In genomic region chr3:86814321-86814720, GRCh38 we compare ENCODE assay signal across 2 cellular contexts.
TF ChIP-seq lines count a peak whose summit lies in the region.

No MANE protein-coding gene starts in this region.

TF ChIP-seq in IMR-90, 13 proteins besides CTCF, POLR2A, EP300 and RAD21 (continued from another document):
- TF ChIP-seq CEBPB (IDR thresholded peaks at IDR 0.05; ENCODE audit: low read depth, low read length), result no peak

TF ChIP-seq in SK-N-SH treated with all-trans-retinoic acid at 6 μM for 48 hours, 23 proteins besides CTCF, POLR2A, EP300 and RAD21 (continued from another document):
- no peak for TF ChIP-seq POU6F1 (CRISPR knock-in tag; IDR thresholded peaks at IDR 0.05; ENCODE audit: borderline replicate concordance, low read depth)
- TF ChIP-seq, protein P1, sequence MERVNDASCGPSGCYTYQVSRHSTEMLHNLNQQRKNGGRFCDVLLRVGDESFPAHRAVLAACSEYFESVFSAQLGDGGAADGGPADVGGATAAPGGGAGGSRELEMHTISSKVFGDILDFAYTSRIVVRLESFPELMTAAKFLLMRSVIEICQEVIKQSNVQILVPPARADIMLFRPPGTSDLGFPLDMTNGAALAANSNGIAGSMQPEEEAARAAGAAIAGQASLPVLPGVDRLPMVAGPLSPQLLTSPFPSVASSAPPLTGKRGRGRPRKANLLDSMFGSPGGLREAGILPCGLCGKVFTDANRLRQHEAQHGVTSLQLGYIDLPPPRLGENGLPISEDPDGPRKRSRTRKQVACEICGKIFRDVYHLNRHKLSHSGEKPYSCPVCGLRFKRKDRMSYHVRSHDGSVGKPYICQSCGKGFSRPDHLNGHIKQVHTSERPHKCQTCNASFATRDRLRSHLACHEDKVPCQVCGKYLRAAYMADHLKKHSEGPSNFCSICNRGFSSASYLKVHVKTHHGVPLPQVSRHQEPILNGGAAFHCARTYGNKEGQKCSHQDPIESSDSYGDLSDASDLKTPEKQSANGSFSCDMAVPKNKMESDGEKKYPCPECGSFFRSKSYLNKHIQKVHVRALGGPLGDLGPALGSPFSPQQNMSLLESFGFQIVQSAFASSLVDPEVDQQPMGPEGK (CRISPR knock-in tag; IDR thresholded peaks at IDR 0.05; ENCODE audit: borderline replicate concordance), result no peak
- TF ChIP-seq CSRNP3 (CRISPR knock-in tag; IDR thresholded peaks at IDR 0.05), result no peak
- TF ChIP-seq CSDC2 (CRISPR knock-in tag; IDR thresholded peaks at IDR 0.05), result no peak
- no peak for TF ChIP-seq ESRRG (CRISPR knock-in tag; IDR thresholded peaks at IDR 0.05)
- no peak for TF ChIP-seq PPARA (CRISPR knock-in tag; IDR thresholded peaks at IDR 0.05; ENCODE audit: borderline replicate concordance)
- no peak for TF ChIP-seq ZNF565 (CRISPR knock-in tag; conservative IDR thresholded peaks at IDR 0.05; ENCODE audit: low read depth)
- no peak for TF ChIP-seq SNAI2 (CRISPR knock-in tag; IDR thresholded peaks at IDR 0.05)
